ENCODE assay signal across 1 cellular context in genomic region chr5:87081511-87082372, GRCh38.
TF ChIP-seq lines count a peak whose summit lies in the region.

No MANE protein-coding gene starts in this region.

TF ChIP-seq in GM12878, 131 proteins besides CTCF, POLR2A, EP300 and RAD21 (continued from another document):
- TF ChIP-seq REST (IDR thresholded peaks at IDR 0.05; ENCODE audit: low read depth, low read length): no peak
- peak; percentile 96 for TF ChIP-seq MTA2 (IDR thresholded peaks at IDR 0.05; ENCODE audit: low read depth)
- TF ChIP-seq IRF4 (IDR thresholded peaks at IDR 0.05; ENCODE audit: low read depth, low read length): peak; percentile 84
- peak; percentile 81; the same call in 1 of the 2 replicates for TF ChIP-seq ZBED1 (IDR thresholded peaks at IDR 0.05; ENCODE audit: borderline replicate concordance)
- TF ChIP-seq BCLAF1 (IDR thresholded peaks at IDR 0.05): no peak
- TF ChIP-seq GATAD2B (conservative IDR thresholded peaks at IDR 0.05; ENCODE audit: low read depth): peak; percentile 61; the same call in 1 of the 2 replicates
- no peak; the same call in 1 of the 2 replicates for TF ChIP-seq ZNF207 (IDR thresholded peaks at IDR 0.05; ENCODE audit: borderline replicate concordance)
- TF ChIP-seq SMC3 (IDR thresholded peaks at IDR 0.05; ENCODE audit: borderline replicate concordance, low read length): peak; percentile 26; the same call in 1 of the 2 replicates
- TF ChIP-seq MLLT1 (IDR thresholded peaks at IDR 0.05): peak; percentile 77
- peak; percentile 96 for TF ChIP-seq RELB (IDR thresholded peaks at IDR 0.05; ENCODE audit: low read depth)
- TF ChIP-seq PML (IDR thresholded peaks at IDR 0.05; ENCODE audit: low read length): peak; percentile 83
- TF ChIP-seq CREB1 (IDR thresholded peaks at IDR 0.05; ENCODE audit: low read depth): peak; percentile 61; the same call in 1 of the 2 replicates
- peak; percentile 79; the same call in 1 of the 2 replicates for TF ChIP-seq NBN (IDR thresholded peaks at IDR 0.05)
- peak in 1 of 2 experiments; percentile 86; a peak in 2 of 4 replicates for TF ChIP-seq ETV6 (conservative IDR thresholded peaks at IDR 0.05 in 1 of 2, IDR thresholded peaks at IDR 0.05 in 1 of 2; ENCODE audit: borderline replicate concordance in 1 of 2, low read depth in 1 of 2)
- TF ChIP-seq MYB (IDR thresholded peaks at IDR 0.05; ENCODE audit: borderline replicate concordance, low read depth, low read length): no peak
- TF ChIP-seq TCF12 (IDR thresholded peaks at IDR 0.05; ENCODE audit: low read depth, low read length): 0 out of 2 replicates have a peak, but pooled peaks have one; percentile 19
- peak; percentile 94; the same call in 1 of the 2 replicates for TF ChIP-seq MTA3 (IDR thresholded peaks at IDR 0.05; ENCODE audit: borderline replicate concordance, low read length)
- TF ChIP-seq FOXM1 (IDR thresholded peaks at IDR 0.05; ENCODE audit: low read depth, low read length): peak; percentile 97
- no peak for TF ChIP-seq BRCA1 (IDR thresholded peaks at IDR 0.05; ENCODE audit: low read depth, low read length)
- TF ChIP-seq ELK1 (IDR thresholded peaks at IDR 0.05; ENCODE audit: low read depth, low read length): peak; percentile 90
- TF ChIP-seq ZNF274 (IDR thresholded peaks at IDR 0.05; ENCODE audit: insufficient read depth, insufficient read length): no peak
- 0 out of 2 replicates have a peak, but pooled peaks have one; percentile 23 for TF ChIP-seq IRF5 (IDR thresholded peaks at IDR 0.05; ENCODE audit: borderline replicate concordance)
- peak in 1 of 2 experiments; percentile 94; a peak in 2 of 3 replicates for TF ChIP-seq EGR1 (IDR thresholded peaks at IDR 0.05; ENCODE audit: borderline replicate concordance in 1 of 2, low read depth in 2 of 2, low read length in 2 of 2)
TF ChIP-seq in GM12878: peak in this region for 54.
